In the genomic region with DNA sequence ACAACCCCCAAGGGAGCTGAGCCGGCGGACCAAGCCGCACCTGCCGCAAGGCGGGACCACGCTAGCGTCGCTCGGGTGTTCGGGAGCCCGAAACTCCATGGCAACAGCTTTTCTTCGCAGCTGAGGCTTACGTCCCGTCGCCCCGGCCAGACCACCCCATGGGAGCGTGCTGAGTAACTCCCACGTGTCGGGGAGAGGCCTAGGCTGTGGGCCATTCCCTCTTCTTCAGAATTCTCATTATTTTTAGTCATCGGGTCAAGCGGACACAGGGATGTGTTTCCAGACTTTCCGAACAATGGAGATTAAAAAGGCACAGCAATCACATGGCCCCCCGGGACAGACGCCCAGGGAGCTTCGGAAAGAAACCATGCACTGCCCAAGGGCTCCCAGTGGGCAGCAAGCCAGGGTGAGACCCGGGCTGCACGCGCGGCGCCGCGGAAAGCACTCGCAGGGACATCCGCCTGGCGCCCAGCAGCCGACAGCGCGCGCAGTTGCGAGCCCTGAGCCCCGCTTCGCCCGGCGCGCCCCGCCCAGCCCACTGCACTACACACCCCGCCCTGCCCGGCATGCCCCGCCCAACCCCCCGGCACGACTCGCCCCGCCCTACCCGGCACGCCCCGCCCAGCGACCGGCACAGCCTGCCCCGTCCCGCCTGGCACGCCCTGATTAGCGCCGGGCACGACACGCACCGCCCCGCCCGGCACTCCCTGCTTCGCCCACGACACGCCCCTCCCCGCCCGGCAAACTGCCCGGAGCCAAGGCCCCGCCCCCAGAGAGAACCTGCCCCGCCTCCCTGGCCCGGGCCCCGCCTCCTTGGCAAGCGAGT, we compare ENCODE assay signal across 8 cellular contexts. TPM values are rescaled to one million over a fixed set of nuclear protein-coding genes. Genes with fewer than 3 reads are reported as not detected.
DNase-seq lines count a peak whose midpoint lies in the region; ATAC-seq lines count a peak whose summit lies in the region.

No MANE protein-coding gene starts in this region.

- no peaks in the 10 kb centered on the region for H3K27me3 ChIP-seq in CD4-positive, alpha-beta memory T cell (ENCODE audit: insufficient read depth, low read length)
- H3K27me3 ChIP-seq in ectodermal cell (ENCODE audit: control insufficient read depth, insufficient read depth, low read length, poor library complexity, severe bottlenecking): peaks cover 30% of the 10 kb centered on the region

- DNase-seq in CD4-positive, alpha-beta memory T cell: peak; percentile 98 to 100 (median 99)
- DNase-seq in NCI-H82 (lab: John Stamatoyannopoulos, UW) (peak; percentile 96), lung microvascular endothelial cell (ENCODE audit: low read depth in 2 of 2) (peak; percentile 97 to 98)
- peak; percentile 100 for DNase-seq in activated CD4-positive, alpha-beta memory T cell treated with anti-CD3 and anti-CD28 coated beads, Interleukin-2, amount 10 ng/mL, durations not matched to agents 7 days and 5 days
- peak; percentile 100 for DNase-seq in stimulated activated CD4-positive, alpha-beta T cell treated with anti-CD3 and anti-CD28 coated beads, TNF-alpha, amount 100 ng/mL, for 4 hours (ENCODE audit: low read depth in 3 of 3)

- CTCF ChIA-PET in CD4-positive, alpha-beta memory T cell (lab: Charles Lee; ENCODE audit: partially characterized antibody): interaction anchor here (1.0 to 1.2 kb wide), 2 partner anchors 9 to 28 kb away, joined by 3 to 4 read pairs; a partner anchor contains a TSS
- CTCF ChIA-PET in activated CD4-positive, alpha-beta memory T cell treated with anti-CD3 and anti-CD28 coated beads, Interleukin-2, amount 10 ng/mL, durations not matched to agents 7 days and 5 days (lab: Charles Lee): interaction anchor here (1.2 to 1.6 kb wide), 2 partner anchors 10 to 11 kb away, joined by 4 read pairs; no protein-coding TSS in a partner anchor

- no peaks in the 10 kb centered on the region for H3K9me3 Mint-ChIP-seq in CD4-positive, alpha-beta memory T cell
- no peaks in the 10 kb centered on the region for H3K9me3 Mint-ChIP-seq in activated CD4-positive, alpha-beta memory T cell treated with anti-CD3 and anti-CD28 coated beads, Interleukin-2, amount 10 ng/mL, durations not matched to agents 7 days and 5 days

- peaks cover under 1 to 4% of the 10 kb centered on the region in 2 donors for H3K36me3 Mint-ChIP-seq in CD4-positive, alpha-beta memory T cell
- H3K36me3 Mint-ChIP-seq in activated CD4-positive, alpha-beta memory T cell treated with anti-CD3 and anti-CD28 coated beads, Interleukin-2, amount 10 ng/mL, durations not matched to agents 7 days and 5 days (ENCODE audit: low read depth): peaks cover 3% of the 10 kb centered on the region

- ATAC-seq in GM19452 (IDR thresholded peaks at IDR 0.05; ENCODE audit: unreplicated experiment): peak; percentile 85
- peak; percentile 61 for ATAC-seq in HG03575 (IDR thresholded peaks at IDR 0.05; ENCODE audit: extremely low read depth, insufficient number of reproducible peaks, low FRiP score, unreplicated experiment)

- intact Hi-C loops in CD4-positive, alpha-beta memory T cell (cut with micrococcal nuclease): loop anchor here (1.0 to 10.0 kb wide), 3 partner anchors 28 to 111 kb away; a partner anchor contains a TSS

- H3K9me3 ChIP-seq in CD4-positive, alpha-beta memory T cell (ENCODE audit: control insufficient read depth in 1 of 2, low read length in 2 of 2): no peaks in the 10 kb centered on the region
- H3K9me3 ChIP-seq in ectodermal cell (ENCODE audit: control insufficient read depth, low read length): no peaks in the 10 kb centered on the region

- peak overlapping the region; percentile 78 to 82 for H3K4me3 ChIP-seq in CD4-positive, alpha-beta memory T cell (ENCODE audit: low read length in 2 of 2)
- H3K4me3 ChIP-seq in ectodermal cell (ENCODE audit: insufficient read depth, low read depth, low read length): peak overlapping the region; percentile 61

- peak overlapping the region; percentile 83 to 92 (median 88) for H3K27ac Mint-ChIP-seq in CD4-positive, alpha-beta memory T cell
- peak overlapping the region; percentile 57 for H3K27ac Mint-ChIP-seq in activated CD4-positive, alpha-beta memory T cell treated with anti-CD3 and anti-CD28 coated beads, Interleukin-2, amount 10 ng/mL, durations not matched to agents 7 days and 5 days

- POLR2A ChIA-PET in CD4-positive, alpha-beta memory T cell (lab: Charles Lee; ENCODE audit: partially characterized antibody): interaction anchor here (0.9 to 3.2 kb wide), 6 partner anchors 9 to 111 kb away, joined by 3 to 31 read pairs (median 4); a partner anchor contains a TSS
- POLR2A ChIA-PET in activated CD4-positive, alpha-beta memory T cell treated with anti-CD3 and anti-CD28 coated beads, Interleukin-2, amount 10 ng/mL, durations not matched to agents 7 days and 5 days (lab: Charles Lee): interaction anchor here (0.9 to 1.9 kb wide), 8 partner anchors 9 to 74 kb away, joined by 3 to 6 read pairs (median 4); a partner anchor contains a TSS

- H3K36me3 ChIP-seq in CD4-positive, alpha-beta memory T cell (ENCODE audit: insufficient read depth, low read length): no peaks in the 10 kb centered on the region
- no peaks in the 10 kb centered on the region for H3K36me3 ChIP-seq in ectodermal cell (ENCODE audit: control insufficient read depth, insufficient read depth, low read length)

- peak overlapping the region; percentile 53 for H3K27ac ChIP-seq in CD4-positive, alpha-beta memory T cell (ENCODE audit: low read depth, low read length)
- H3K27ac ChIP-seq in ectodermal cell (ENCODE audit: insufficient read depth, low read depth, low read length, poor library complexity, severe bottlenecking): no peak overlapping the region

- WGBS in ectodermal cell, 2 experiments: 0% methylated on average over 79 of the region's 79 CpGs

- peaks cover 12% of the 10 kb centered on the region for H3K4me1 ChIP-seq in CD4-positive, alpha-beta memory T cell (ENCODE audit: insufficient read depth, low read length)
- no peaks in the 10 kb centered on the region for H3K4me1 ChIP-seq in ectodermal cell (ENCODE audit: control insufficient read depth, insufficient read depth, low read length)

- peak overlapping the region; percentile 90 to 95 (median 92) for H3K4me3 Mint-ChIP-seq in CD4-positive, alpha-beta memory T cell
- peak overlapping the region; percentile 82 for H3K4me3 Mint-ChIP-seq in activated CD4-positive, alpha-beta memory T cell treated with anti-CD3 and anti-CD28 coated beads, Interleukin-2, amount 10 ng/mL, durations not matched to agents 7 days and 5 days

- no peaks in the 10 kb centered on the region for H3K27me3 Mint-ChIP-seq in CD4-positive, alpha-beta memory T cell
- peaks cover 7% of the 10 kb centered on the region for H3K27me3 Mint-ChIP-seq in activated CD4-positive, alpha-beta memory T cell treated with anti-CD3 and anti-CD28 coated beads, Interleukin-2, amount 10 ng/mL, durations not matched to agents 7 days and 5 days

- peaks cover 2 to 7% (median 6%) of the 10 kb centered on the region in 4 donors for H3K4me1 Mint-ChIP-seq in CD4-positive, alpha-beta memory T cell
- peaks cover 19% of the 10 kb centered on the region for H3K4me1 Mint-ChIP-seq in activated CD4-positive, alpha-beta memory T cell treated with anti-CD3 and anti-CD28 coated beads, Interleukin-2, amount 10 ng/mL, durations not matched to agents 7 days and 5 days

RNA-seq across cellular contexts. Expression of a gene that starts 0.4 kb away (rescaled TPM):
- total RNA-seq in CD4-positive, alpha-beta memory T cell: under 1 TPM; 0.47 to 0.53 TPM
- polyA plus RNA-seq in CD4-positive, alpha-beta memory T cell: under 1 TPM in 1 of 2 donors, not detected in 1; 0.08 TPM
- total RNA-seq in activated CD4-positive, alpha-beta memory T cell treated with anti-CD3 and anti-CD28 coated beads, Interleukin-2, amount 10 ng/mL, durations not matched to agents 7 days and 5 days: 1 to 10 TPM in 1 of 2 experiments, under 1 TPM in 1; 0.80 to 1.6 TPM
- polyA plus RNA-seq in ectodermal cell (2013, experiment 1 of 4): 6.1 TPM
- 6.3 TPM for polyA plus RNA-seq in ectodermal cell (2013, experiment 2 of 4)
- 5.7 TPM for polyA plus RNA-seq in ectodermal cell (2013, experiment 3 of 4)
- polyA plus RNA-seq in ectodermal cell (2013, experiment 4 of 4): 5.8 TPM
- 0.44 and 0.99 TPM in 2 replicates for total RNA-seq in lung microvascular endothelial cell

RNA-seq across cellular contexts. Expression of a gene that starts 28.2 kb away (rescaled TPM):
- total RNA-seq in CD4-positive, alpha-beta memory T cell: 10 to 100 TPM; 24.3 to 25.3 TPM
- 10 to 100 TPM; 38.3 to 52.4 TPM for polyA plus RNA-seq in CD4-positive, alpha-beta memory T cell
- total RNA-seq in activated CD4-positive, alpha-beta memory T cell treated with anti-CD3 and anti-CD28 coated beads, Interleukin-2, amount 10 ng/mL, durations not matched to agents 7 days and 5 days: 10 to 100 TPM; 25.4 to 25.9 TPM
- polyA plus RNA-seq in ectodermal cell (2013, experiment 1 of 4): 34.9 TPM
- polyA plus RNA-seq in ectodermal cell (2013, experiment 2 of 4): 38.3 TPM
- polyA plus RNA-seq in ectodermal cell (2013, experiment 3 of 4): 36.1 TPM
- 38.5 TPM for polyA plus RNA-seq in ectodermal cell (2013, experiment 4 of 4)
- 22.6 and 26.6 TPM in 2 replicates for total RNA-seq in lung microvascular endothelial cell

RNA-seq across cellular contexts. Expression of a gene that starts 28.4 kb away (rescaled TPM):
- 10 to 100 TPM; 28.4 to 37.8 TPM for total RNA-seq in CD4-positive, alpha-beta memory T cell
- 1 to 10 TPM; 1.0 to 3.3 TPM for polyA plus RNA-seq in CD4-positive, alpha-beta memory T cell
- total RNA-seq in activated CD4-positive, alpha-beta memory T cell treated with anti-CD3 and anti-CD28 coated beads, Interleukin-2, amount 10 ng/mL, durations not matched to agents 7 days and 5 days: 10 to 100 TPM; 16.3 to 17.4 TPM
- 9.5 TPM for polyA plus RNA-seq in ectodermal cell (2013, experiment 1 of 4)
- 11.1 TPM for polyA plus RNA-seq in ectodermal cell (2013, experiment 2 of 4)
- 7.2 TPM for polyA plus RNA-seq in ectodermal cell (2013, experiment 3 of 4)
- 8.8 TPM for polyA plus RNA-seq in ectodermal cell (2013, experiment 4 of 4)
- 12.6 and 15.7 TPM in 2 replicates for total RNA-seq in lung microvascular endothelial cell
